ENCODE assay signal across 1 cellular context in genomic region chr5:6686501-6686900, GRCh38.
TF ChIP-seq lines count a peak whose summit lies in the region.

No MANE protein-coding gene starts in this region.

TF ChIP-seq in HepG2, 621 proteins besides CTCF, POLR2A, EP300 and RAD21:
- TF ChIP-seq ZNF550 (CRISPR knock-in tag; IDR thresholded peaks at IDR 0.05; ENCODE audit: borderline replicate concordance) (no peak), BHLHE40 (IDR thresholded peaks at IDR 0.05; ENCODE audit: low read length) (no peak), ATF2 (CRISPR knock-in tag; IDR thresholded peaks at IDR 0.05) (no peak), ZNF710 (CRISPR knock-in tag; IDR thresholded peaks at IDR 0.05; ENCODE audit: borderline replicate concordance) (no peak), ZNF335 (CRISPR knock-in tag; IDR thresholded peaks at IDR 0.05) (no peak), KAT7 (CRISPR knock-in tag; IDR thresholded peaks at IDR 0.05; ENCODE audit: borderline replicate concordance) (no peak), ZKSCAN1 (IDR thresholded peaks at IDR 0.05; ENCODE audit: low read length) (no peak), MIER3 (CRISPR knock-in tag; IDR thresholded peaks at IDR 0.05; ENCODE audit: borderline replicate concordance) (no peak), ZNF414 (CRISPR knock-in tag; IDR thresholded peaks at IDR 0.05) (no peak), ZMYM2 (CRISPR knock-in tag; IDR thresholded peaks at IDR 0.05) (no peak), ZGPAT (CRISPR knock-in tag; IDR thresholded peaks at IDR 0.05) (no peak), ARNT2 (CRISPR knock-in tag; IDR thresholded peaks at IDR 0.05; ENCODE audit: low read depth) (no peak), ZNF720 (CRISPR knock-in tag; IDR thresholded peaks at IDR 0.05) (no peak), SNAI1 (CRISPR knock-in tag; IDR thresholded peaks at IDR 0.05; ENCODE audit: borderline replicate concordance) (no peak), CENPX (CRISPR knock-in tag; IDR thresholded peaks at IDR 0.05) (no peak), SMARCC2 (IDR thresholded peaks at IDR 0.05) (no peak), MNT (IDR thresholded peaks at IDR 0.05) (no peak), ZNF136 (CRISPR knock-in tag; IDR thresholded peaks at IDR 0.05; ENCODE audit: low read depth) (no peak)
